ENCODE assay signal across 9 cellular contexts in the genomic region with DNA sequence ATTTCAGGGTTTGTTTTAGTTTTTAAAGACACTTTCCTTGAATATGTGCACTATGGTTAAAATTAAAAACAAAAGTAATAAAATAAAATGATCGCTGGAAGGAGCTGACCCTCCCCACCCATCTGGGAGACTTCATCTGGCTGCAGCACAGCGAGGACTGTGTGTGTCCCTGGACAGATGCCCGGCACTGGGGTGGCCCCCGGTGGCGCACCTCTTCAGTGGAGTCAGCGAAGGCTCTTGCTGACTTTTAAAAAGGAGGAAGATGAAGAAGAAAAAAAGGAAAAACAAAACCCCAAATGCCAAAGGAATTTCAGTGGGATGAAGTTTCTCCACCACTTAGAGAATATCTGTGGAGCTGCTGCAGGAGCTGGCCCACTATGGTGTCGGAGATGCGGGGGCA. TPM values are rescaled to one million over a fixed set of nuclear protein-coding genes. Genes with fewer than 3 reads are reported as not detected.
"Had no signal": no experiment of that assay in that cellular context is flagged by ENCODE, and none has a peak within 500 bp of the region (broad histone marks: within the 10 kb centered on the region; RNA-seq: fewer than 3 reads in every experiment).

No MANE protein-coding gene starts in this region.

- ATAC-seq: GM12878 had no signal

- FAIRE-seq: G401.6, GM12878, GM12891, GM12892, GM18507, GM19239 had no signal

- H3K4me3 ChIP-seq: GM12878 had no signal

- DNase-seq: GDM1, GF-D8 had no signal

RNA-seq across cellular contexts. Expression of a gene that starts 5.4 kb away (rescaled TPM):
- total RNA-seq: G401, GM12878 had no signal
- polyA plus RNA-seq: GM12878 had no signal
